In the genomic region with DNA sequence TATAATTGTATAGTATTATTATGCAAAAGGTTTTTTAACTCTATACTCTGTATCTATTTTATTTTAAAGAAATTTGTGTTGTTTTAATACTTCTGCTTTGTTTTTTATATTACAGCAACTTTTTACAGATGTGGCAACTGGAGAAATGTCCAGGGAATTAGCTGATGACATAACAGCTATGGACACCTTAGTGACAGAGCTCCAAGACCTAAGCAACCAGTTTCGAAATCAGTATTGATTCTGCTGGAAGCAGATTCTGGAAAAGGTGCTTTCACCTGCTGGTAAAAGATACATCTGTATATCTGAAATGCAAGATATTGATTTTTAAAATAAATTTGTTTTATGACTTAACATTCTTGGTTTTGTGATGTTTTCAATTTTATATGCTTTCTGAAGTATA, we compare ENCODE assay signal across 2 cellular contexts.
A peak's percentile ranks its signal among the peaks of the same experiment; 100 is the strongest.
TF ChIP-seq lines count a peak whose summit lies in the region.

No MANE protein-coding gene starts in this region.

TF ChIP-seq in K562, 482 proteins besides CTCF, POLR2A, EP300 and RAD21 (continues in another document):
- TF ChIP-seq GMEB1 (CRISPR knock-in tag; IDR thresholded peaks at IDR 0.05) (no peak), E2F4 (CRISPR knock-in tag; IDR thresholded peaks at IDR 0.05; ENCODE audit: low read depth) (no peak), RREB1 (CRISPR knock-in tag; IDR thresholded peaks at IDR 0.05) (no peak), TFAP4 (CRISPR knock-in tag; IDR thresholded peaks at IDR 0.05; ENCODE audit: borderline replicate concordance) (no peak), CBX1 (IDR thresholded peaks at IDR 0.05; ENCODE audit: low read depth) (no peak)
- TF ChIP-seq, protein P1, sequence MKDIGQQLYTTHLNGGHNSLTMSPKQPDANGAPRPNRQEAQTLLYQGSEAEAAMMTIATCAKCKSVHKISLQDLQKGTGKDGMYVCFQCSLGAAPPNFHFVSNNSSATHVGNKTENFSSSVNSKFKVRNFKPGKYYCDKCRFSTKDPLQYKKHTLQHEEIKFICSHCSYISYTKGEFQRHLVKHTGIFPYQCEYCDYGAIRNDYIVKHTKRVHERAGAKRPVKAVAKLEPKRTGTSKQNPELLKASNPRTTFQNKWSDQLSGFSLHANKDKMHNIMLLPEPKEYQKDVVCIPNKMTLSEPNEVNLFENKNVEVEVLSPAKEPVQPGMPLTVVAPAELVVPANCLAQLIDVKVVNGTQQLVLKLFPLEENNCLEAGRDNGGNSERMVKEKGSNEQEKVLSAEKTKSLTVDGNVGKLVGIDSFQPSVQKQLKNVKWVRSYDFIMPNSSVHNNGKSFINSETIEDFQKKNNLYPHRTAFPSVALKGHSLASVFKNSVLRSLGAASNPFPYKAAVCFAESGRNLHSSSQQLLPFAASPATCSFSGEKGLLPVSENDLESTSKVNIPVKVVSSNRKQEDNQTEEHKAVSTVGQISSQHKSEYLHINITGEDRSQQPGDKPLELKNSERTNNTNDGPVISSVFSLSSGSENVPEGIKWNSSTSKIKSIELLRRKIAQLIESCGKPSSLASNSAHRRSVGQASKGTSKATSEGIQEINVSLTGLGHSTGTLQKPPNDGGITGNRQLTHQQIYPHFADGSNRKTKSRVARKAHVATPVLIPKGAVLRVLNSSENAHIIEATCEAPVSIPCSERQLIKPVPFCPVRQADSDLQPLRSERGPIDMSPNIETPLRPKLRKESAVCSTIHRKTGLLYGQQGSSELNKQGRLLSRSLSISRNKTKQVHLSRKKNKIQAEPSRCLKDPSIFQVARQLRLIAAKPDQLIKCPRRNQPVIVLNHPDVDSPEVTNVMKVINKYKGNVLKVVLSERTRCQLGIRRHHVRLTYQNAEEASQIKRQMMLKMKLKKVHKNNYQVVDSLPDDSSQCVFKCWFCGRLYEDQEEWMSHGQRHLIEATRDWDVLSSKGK (CRISPR knock-in tag; IDR thresholded peaks at IDR 0.05) = no peak

TF ChIP-seq in HepG2, 621 proteins besides CTCF, POLR2A, EP300 and RAD21 (continued from another document):
- no peak for TF ChIP-seq KDM3A (CRISPR knock-in tag; IDR thresholded peaks at IDR 0.05; ENCODE audit: low read depth)
- TF ChIP-seq CREB1 (IDR thresholded peaks at IDR 0.05) = no peak
- 0 out of 2 replicates have a peak, but pooled peaks have one; percentile 22 for TF ChIP-seq CREB1 (CRISPR knock-in tag; IDR thresholded peaks at IDR 0.05)
- TF ChIP-seq, protein P2, sequence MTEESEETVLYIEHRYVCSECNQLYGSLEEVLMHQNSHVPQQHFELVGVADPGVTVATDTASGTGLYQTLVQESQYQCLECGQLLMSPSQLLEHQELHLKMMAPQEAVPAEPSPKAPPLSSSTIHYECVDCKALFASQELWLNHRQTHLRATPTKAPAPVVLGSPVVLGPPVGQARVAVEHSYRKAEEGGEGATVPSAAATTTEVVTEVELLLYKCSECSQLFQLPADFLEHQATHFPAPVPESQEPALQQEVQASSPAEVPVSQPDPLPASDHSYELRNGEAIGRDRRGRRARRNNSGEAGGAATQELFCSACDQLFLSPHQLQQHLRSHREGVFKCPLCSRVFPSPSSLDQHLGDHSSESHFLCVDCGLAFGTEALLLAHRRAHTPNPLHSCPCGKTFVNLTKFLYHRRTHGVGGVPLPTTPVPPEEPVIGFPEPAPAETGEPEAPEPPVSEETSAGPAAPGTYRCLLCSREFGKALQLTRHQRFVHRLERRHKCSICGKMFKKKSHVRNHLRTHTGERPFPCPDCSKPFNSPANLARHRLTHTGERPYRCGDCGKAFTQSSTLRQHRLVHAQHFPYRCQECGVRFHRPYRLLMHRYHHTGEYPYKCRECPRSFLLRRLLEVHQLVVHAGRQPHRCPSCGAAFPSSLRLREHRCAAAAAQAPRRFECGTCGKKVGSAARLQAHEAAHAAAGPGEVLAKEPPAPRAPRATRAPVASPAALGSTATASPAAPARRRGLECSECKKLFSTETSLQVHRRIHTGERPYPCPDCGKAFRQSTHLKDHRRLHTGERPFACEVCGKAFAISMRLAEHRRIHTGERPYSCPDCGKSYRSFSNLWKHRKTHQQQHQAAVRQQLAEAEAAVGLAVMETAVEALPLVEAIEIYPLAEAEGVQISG (CRISPR knock-in tag; IDR thresholded peaks at IDR 0.05) = no peak
- TF ChIP-seq ZHX1 (CRISPR knock-in tag; IDR thresholded peaks at IDR 0.05; ENCODE audit: low read depth) = no peak
- TF ChIP-seq REXO4 (CRISPR knock-in tag; IDR thresholded peaks at IDR 0.05; ENCODE audit: borderline replicate concordance) = no peak
- TF ChIP-seq ONECUT2 (CRISPR knock-in tag; IDR thresholded peaks at IDR 0.05) = 0 out of 2 replicates have a peak, but pooled peaks have one; percentile 36
- TF ChIP-seq CEBPG (CRISPR knock-in tag; IDR thresholded peaks at IDR 0.05) = peak; percentile 50; the same call in 1 of the 2 replicates
- no peak for TF ChIP-seq MEIS1 (CRISPR knock-in tag; IDR thresholded peaks at IDR 0.05; ENCODE audit: borderline replicate concordance)
- peak; percentile 50; the same call in 1 of the 2 replicates for TF ChIP-seq CEBPB (IDR thresholded peaks at IDR 0.05; ENCODE audit: borderline replicate concordance, low read depth, low read length)
- no peak for TF ChIP-seq TBX3 (IDR thresholded peaks at IDR 0.05; ENCODE audit: borderline replicate concordance)
- TF ChIP-seq, protein P3, sequence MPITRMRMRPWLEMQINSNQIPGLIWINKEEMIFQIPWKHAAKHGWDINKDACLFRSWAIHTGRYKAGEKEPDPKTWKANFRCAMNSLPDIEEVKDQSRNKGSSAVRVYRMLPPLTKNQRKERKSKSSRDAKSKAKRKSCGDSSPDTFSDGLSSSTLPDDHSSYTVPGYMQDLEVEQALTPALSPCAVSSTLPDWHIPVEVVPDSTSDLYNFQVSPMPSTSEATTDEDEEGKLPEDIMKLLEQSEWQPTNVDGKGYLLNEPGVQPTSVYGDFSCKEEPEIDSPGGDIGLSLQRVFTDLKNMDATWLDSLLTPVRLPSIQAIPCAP (CRISPR knock-in tag; IDR thresholded peaks at IDR 0.05; ENCODE audit: low read depth) = no peak
- TF ChIP-seq ZFAT (CRISPR knock-in tag; conservative IDR thresholded peaks at IDR 0.05) = no peak
TF ChIP-seq in HepG2: peak in this region for 4.
